Comparison of ENCODE assay signal across 10 cellular contexts in the genomic region with DNA sequence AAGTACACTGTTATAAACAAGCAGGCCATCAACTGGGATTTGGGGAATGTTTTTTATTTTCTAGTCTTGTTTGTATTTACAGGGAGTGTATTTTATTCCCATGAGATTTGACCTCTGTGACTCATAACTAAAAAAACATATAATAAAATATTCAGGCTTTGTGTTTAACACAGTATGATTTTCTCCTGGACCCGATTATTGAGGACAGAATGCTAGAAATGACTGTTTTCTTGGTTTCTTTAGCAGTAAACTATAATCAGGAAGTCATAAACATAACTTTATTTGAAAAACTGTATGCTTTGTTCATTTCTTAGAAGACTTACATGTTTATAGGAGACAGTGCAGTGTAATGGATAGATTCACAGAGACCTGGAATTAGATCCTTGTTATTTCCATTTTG. TPM values are rescaled to one million over a fixed set of nuclear protein-coding genes. Genes with fewer than 3 reads are reported as not detected.
A peak's percentile ranks its signal among the peaks of the same experiment; 100 is the strongest.
DNase-seq lines count a peak whose midpoint lies in the region; ATAC-seq lines count a peak whose summit lies in the region.
"Had no signal": no experiment of that assay in that cellular context is flagged by ENCODE, and none has a peak within 500 bp of the region (broad histone marks: within the 10 kb centered on the region; RNA-seq: fewer than 3 reads in every experiment).

No MANE protein-coding gene starts in this region.

- no peak for ATAC-seq in activated CD8-positive, alpha-beta memory T cell treated with anti-CD3 and anti-CD28 coated beads, Interleukin-2, amount 10 ng/mL, durations not matched to agents 7 days and 5 days
- ATAC-seq in GM21619 (IDR thresholded peaks at IDR 0.05; ENCODE audit: unreplicated experiment), result no peak

- peaks cover 51% of the 10 kb centered on the region for H3K4me1 Mint-ChIP-seq in activated CD8-positive, alpha-beta memory T cell treated with anti-CD3 and anti-CD28 coated beads, Interleukin-2, amount 10 ng/mL, durations not matched to agents 7 days and 5 days

- H3K27me3 Mint-ChIP-seq in activated CD8-positive, alpha-beta memory T cell treated with anti-CD3 and anti-CD28 coated beads, Interleukin-2, amount 10 ng/mL, durations not matched to agents 7 days and 5 days, result no peaks in the 10 kb centered on the region

- peaks cover 41% of the 10 kb centered on the region for H3K36me3 Mint-ChIP-seq in activated CD8-positive, alpha-beta memory T cell treated with anti-CD3 and anti-CD28 coated beads, Interleukin-2, amount 10 ng/mL, durations not matched to agents 7 days and 5 days

- peak overlapping the region; percentile 96 for H3K4me3 Mint-ChIP-seq in activated CD8-positive, alpha-beta memory T cell treated with anti-CD3 and anti-CD28 coated beads, Interleukin-2, amount 10 ng/mL, durations not matched to agents 7 days and 5 days

- H3K27ac ChIP-seq in SJCRH30, result no peak overlapping the region
- peak overlapping the region; percentile 88 for H3K27ac ChIP-seq in skeletal muscle tissue (ENCODE audit: low read depth, low read length)

- H3K4me3 ChIP-seq in SJCRH30 (peak overlapping the region; percentile 95), skeletal muscle tissue (ENCODE audit: low read length in 3 of 3) (peak overlapping the region in 1 of 3 donors; percentile 85)

- H3K9me3 Mint-ChIP-seq in activated CD8-positive, alpha-beta memory T cell treated with anti-CD3 and anti-CD28 coated beads, Interleukin-2, amount 10 ng/mL, durations not matched to agents 7 days and 5 days (ENCODE audit: low read depth), result peaks cover 11% of the 10 kb centered on the region

- CTCF ChIA-PET in activated CD8-positive, alpha-beta memory T cell treated with anti-CD3 and anti-CD28 coated beads, Interleukin-2, amount 10 ng/mL, durations not matched to agents 7 days and 5 days (lab: Charles Lee), result no interaction called here

- H3K27me3 ChIP-seq in SJCRH30 (no peaks in the 10 kb centered on the region), skeletal muscle tissue (ENCODE audit: control insufficient read depth in 3 of 3, insufficient read depth in 3 of 3, low read length in 3 of 3) (no peaks in the 10 kb centered on the region)

- DNase-seq in activated CD8-positive, alpha-beta memory T cell treated with anti-CD3 and anti-CD28 coated beads, Interleukin-2, amount 10 ng/mL, durations not matched to agents 7 days and 5 days, result no peak
- DNase-seq in activated CD8-positive, alpha-beta memory T cell treated with anti-CD3 and anti-CD28 coated beads for 24 hours, result no peak
- no peak for DNase-seq in SJCRH30
- peak; percentile 25 for DNase-seq in fibroblast of peridontal ligament (ENCODE audit: extremely low read depth)
- DNase-seq in occipital lobe (lab: John Stamatoyannopoulos, UW), result no peak
- no peak for DNase-seq in stimulated activated CD8-positive, alpha-beta memory T cell treated with anti-CD3 and anti-CD28 coated beads, Interleukin-4, amount 100 ng/mL, for 48 hours
- DNase-seq: NCI-H226, nucleus accumbens had no signal

- H3K9me3 ChIP-seq in SJCRH30 (replicated peaks) (no peaks in the 10 kb centered on the region; the same call in 1 of the 2 replicates), skeletal muscle tissue (ENCODE audit: control insufficient read depth in 3 of 3, low read length in 3 of 3) (peaks cover 0 to 3% (median 0%) of the 10 kb centered on the region in 3 donors)

- no peak overlapping the region for H3K27ac Mint-ChIP-seq in activated CD8-positive, alpha-beta memory T cell treated with anti-CD3 and anti-CD28 coated beads, Interleukin-2, amount 10 ng/mL, durations not matched to agents 7 days and 5 days

- H3K36me3 ChIP-seq in SJCRH30, result peaks cover 33% of the 10 kb centered on the region
- H3K36me3 ChIP-seq in skeletal muscle tissue (ENCODE audit: control insufficient read depth in 3 of 3, insufficient read depth in 3 of 3, low read length in 3 of 3), result peaks cover 3 to 24% (median 16%) of the 10 kb centered on the region in 3 donors

- H3K9ac ChIP-seq in skeletal muscle tissue (ENCODE audit: low read depth in 1 of 3, low read length in 3 of 3), result peak overlapping the region; percentile 40 to 96 (median 95)

- H3K4me1 ChIP-seq in SJCRH30, result peaks cover 6% of the 10 kb centered on the region; the same call in 1 of the 2 replicates
- H3K4me1 ChIP-seq in skeletal muscle tissue (ENCODE audit: control insufficient read depth in 3 of 3, insufficient read depth in 3 of 3, low read length in 3 of 3), result peaks cover 27 to 30% (median 27%) of the 10 kb centered on the region in 3 donors

RNA-seq across cellular contexts. Expression of gene NHLRC2, which starts 2.1 kb away (rescaled TPM):
- total RNA-seq in activated CD8-positive, alpha-beta memory T cell treated with anti-CD3 and anti-CD28 coated beads, Interleukin-2, amount 10 ng/mL, durations not matched to agents 7 days and 5 days, result 10 to 100 TPM; 35.7 to 36.4 TPM
- total RNA-seq in SJCRH30 (2014; rRNA removed; shearing (Covaris generic)), result 22.1 and 28.6 TPM in 2 replicates
- total RNA-seq in skeletal muscle tissue (15.1 TPM), occipital lobe (33.2 TPM)

RNA-seq across cellular contexts. Expression of gene DCLRE1A, which starts 2.7 kb away (rescaled TPM):
- total RNA-seq in activated CD8-positive, alpha-beta memory T cell treated with anti-CD3 and anti-CD28 coated beads, Interleukin-2, amount 10 ng/mL, durations not matched to agents 7 days and 5 days, result 10 to 100 TPM; 17.4 to 20.1 TPM
- 16.7 and 19.7 TPM in 2 replicates for total RNA-seq in SJCRH30 (2014; rRNA removed; shearing (Covaris generic))
- 5.2 TPM for total RNA-seq in skeletal muscle tissue
- 18.2 TPM for total RNA-seq in occipital lobe
